24 cellular contexts compared by ENCODE assay signal in genomic region chr14:35001624-35002023, GRCh38.
"Had no signal": no experiment of that assay in that cellular context is flagged by ENCODE, and none has a peak within 500 bp of the region (broad histone marks: within the 10 kb centered on the region; RNA-seq: fewer than 3 reads in every experiment).

No MANE protein-coding gene starts in this region.

- H3K4me2 ChIP-seq: hepatocyte had no signal

- DNase-seq: effector CD4-positive, alpha-beta T cell; effector memory CD4-positive, alpha-beta T cell; foreskin keratinocyte; heart left ventricle; hypothalamus; immature natural killer cell; islet precursor cell; left cardiac atrium; left lung; left ventricle myocardium superior; lower lobe of right lung; mesenchymal stem cell; mucosa of descending colon; naive B cell; naive thymus-derived CD8-positive, alpha-beta T cell had no signal

- H3K27ac Mint-ChIP-seq: dendritic cell treated with granulocyte-macrophage colony-stimulating factor and Interleukin-4, amounts not matched to agents 40 ng/mL and 50 ng/mL, for 4 days; immature natural killer cell; mesothelial cell of epicardium had no signal

- FAIRE-seq: colon, endothelial cell of umbilical vein, frontal cortex had no signal

- H3K4me1 ChIP-seq: esophagus muscularis mucosa, foreskin keratinocyte, lower lobe of right lung had no signal

- H3K27me3 ChIP-seq: esophagus muscularis mucosa, foreskin keratinocyte, gastroesophageal sphincter, heart left ventricle, hepatocyte, left lung had no signal

- ATAC-seq: foreskin keratinocyte; gastroesophageal sphincter; heart left ventricle; left cardiac atrium; left lung; left ventricle myocardium superior; lower lobe of right lung; mucosa of descending colon; naive thymus-derived CD8-positive, alpha-beta T cell had no signal

- H3K27me3 Mint-ChIP-seq: dendritic cell treated with granulocyte-macrophage colony-stimulating factor and Interleukin-4, amounts not matched to agents 40 ng/mL and 50 ng/mL, for 4 days; naive B cell; naive thymus-derived CD8-positive, alpha-beta T cell had no signal

- H3K4me3 ChIP-seq: coronary artery, esophagus muscularis mucosa, gastroesophageal sphincter, heart left ventricle, hepatocyte, left lung, lower lobe of right lung, mucosa of descending colon had no signal

- H3K27ac ChIP-seq: coronary artery, esophagus muscularis mucosa, foreskin keratinocyte, gastroesophageal sphincter, heart left ventricle, hepatocyte, left lung, lower lobe of right lung had no signal

- H2AFZ ChIP-seq: hepatocyte had no signal

- H3K4me3 Mint-ChIP-seq: dendritic cell treated with granulocyte-macrophage colony-stimulating factor and Interleukin-4, amounts not matched to agents 40 ng/mL and 50 ng/mL, for 4 days; immature natural killer cell; mesothelial cell of epicardium; naive B cell; naive thymus-derived CD8-positive, alpha-beta T cell had no signal

- H3K9me3 Mint-ChIP-seq: dendritic cell treated with granulocyte-macrophage colony-stimulating factor and Interleukin-4, amounts not matched to agents 40 ng/mL and 50 ng/mL, for 4 days; immature natural killer cell; mesothelial cell of epicardium; naive B cell; naive thymus-derived CD8-positive, alpha-beta T cell had no signal

- H3K4me1 Mint-ChIP-seq: mesothelial cell of epicardium had no signal

- H3K9me3 ChIP-seq: esophagus muscularis mucosa, gastroesophageal sphincter, heart left ventricle, left lung, lower lobe of right lung, mucosa of descending colon had no signal
